8 cellular contexts compared by ENCODE assay signal in genomic region chr14:64726585-64726890, GRCh38. TPM values are rescaled to one million over a fixed set of nuclear protein-coding genes. Genes with fewer than 3 reads are reported as not detected.
A peak's percentile ranks its signal among the peaks of the same experiment; 100 is the strongest.
DNase-seq lines count a peak whose midpoint lies in the region; ATAC-seq and TF ChIP-seq lines count a peak whose summit lies in the region.

No MANE protein-coding gene starts in this region.

- H3K27me3 Mint-ChIP-seq in CD8-positive, alpha-beta T cell (ENCODE audit: low read depth), result no peaks in the 10 kb centered on the region

- DNase-seq in CD8-positive, alpha-beta T cell, result peak in 1 of 7 experiments; percentile 16
- DNase-seq in activated CD4-positive, alpha-beta T cell treated with anti-CD3 and anti-CD28 coated beads, Interleukin-2, amount 50 U/mL, for 4 hours, result peak; percentile 36 to 54
- DNase-seq in left lobe of liver (ENCODE audit: low spot score), result no peak
- no peak for DNase-seq in cerebellar cortex (ENCODE audit: low spot score)
- DNase-seq in NCI-H1092 (lab: John Stamatoyannopoulos, UW), result no peak

- no peak overlapping the region for H3K27ac ChIP-seq in CD8-positive, alpha-beta T cell (ENCODE audit: low read depth, low read length)

- H3K36me3 ChIP-seq in CD8-positive, alpha-beta T cell (ENCODE audit: insufficient read depth, low read length), result no peaks in the 10 kb centered on the region

- POLR2A ChIA-PET in CD8-positive, alpha-beta T cell (lab: Charles Lee), result no interaction called here

- TF ChIP-seq CTCF in CD8-positive, alpha-beta T cell (IDR thresholded peaks at IDR 0.05), result no peak

- CTCF ChIA-PET in CD8-positive, alpha-beta T cell (lab: Charles Lee), result no interaction called here

- H3K27ac Mint-ChIP-seq in CD8-positive, alpha-beta T cell, result peak overlapping the region; percentile 27

- intact Hi-C loops in CD8-positive, alpha-beta T cell (cut with DNase I, micrococcal nuclease), result no loop called here

- peaks cover 31% of the 10 kb centered on the region for H3K4me1 ChIP-seq in CD8-positive, alpha-beta T cell (ENCODE audit: insufficient read depth, low read length)

- H3K9me3 Mint-ChIP-seq in CD8-positive, alpha-beta T cell, result no peaks in the 10 kb centered on the region

- H3K4me1 Mint-ChIP-seq in CD8-positive, alpha-beta T cell (ENCODE audit: low read depth), result peaks cover 44% of the 10 kb centered on the region

- H3K9me3 ChIP-seq in CD8-positive, alpha-beta T cell (ENCODE audit: low read length), result no peaks in the 10 kb centered on the region

- H3K4me3 ChIP-seq in CD8-positive, alpha-beta T cell (ENCODE audit: low read depth, low read length), result no peak overlapping the region

- no peak overlapping the region for H3K4me3 Mint-ChIP-seq in CD8-positive, alpha-beta T cell

- H3K27me3 ChIP-seq in CD8-positive, alpha-beta T cell (ENCODE audit: insufficient read depth, low read length), result no peaks in the 10 kb centered on the region

- ATAC-seq in CD8-positive, alpha-beta T cell, result no peak
- ATAC-seq in HG02763 (IDR thresholded peaks at IDR 0.05; ENCODE audit: unreplicated experiment), result peak; percentile 63
- ATAC-seq in left lobe of liver, result peak; percentile 14
- no peak for ATAC-seq in GM18907 (IDR thresholded peaks at IDR 0.05; ENCODE audit: unreplicated experiment)
- no peak for ATAC-seq in HG03442 (IDR thresholded peaks at IDR 0.05; ENCODE audit: unreplicated experiment)

- H3K36me3 Mint-ChIP-seq in CD8-positive, alpha-beta T cell, result no peaks in the 10 kb centered on the region

RNA-seq across cellular contexts. Expression of gene PLEKHG3, which starts 22.3 kb away (rescaled TPM):
- 1 to 10 TPM; 2.5 to 2.7 TPM for total RNA-seq in CD8-positive, alpha-beta T cell
- 32.8 TPM for total RNA-seq in left lobe of liver

Comparison
In these comparisons a context has a peak if more than half of its experiments do, and no peak if none do; other contexts are left out.
1. ATAC-seq: peak in HG02763 (single experiment) and left lobe of liver (single experiment); none in CD8-positive, alpha-beta T cell (single experiment), GM18907 (single experiment) and HG03442 (single experiment).
2. DNase-seq: peak in activated CD4-positive, alpha-beta T cell treated with anti-CD3 and anti-CD28 coated beads, Interleukin-2, amount 50 U/mL, for 4 hours (2 of 2); none in left lobe of liver (single experiment), cerebellar cortex (single experiment) and NCI-H1092 (single experiment).